Comparison of ENCODE assay signal across 17 cellular contexts in the genomic region with DNA sequence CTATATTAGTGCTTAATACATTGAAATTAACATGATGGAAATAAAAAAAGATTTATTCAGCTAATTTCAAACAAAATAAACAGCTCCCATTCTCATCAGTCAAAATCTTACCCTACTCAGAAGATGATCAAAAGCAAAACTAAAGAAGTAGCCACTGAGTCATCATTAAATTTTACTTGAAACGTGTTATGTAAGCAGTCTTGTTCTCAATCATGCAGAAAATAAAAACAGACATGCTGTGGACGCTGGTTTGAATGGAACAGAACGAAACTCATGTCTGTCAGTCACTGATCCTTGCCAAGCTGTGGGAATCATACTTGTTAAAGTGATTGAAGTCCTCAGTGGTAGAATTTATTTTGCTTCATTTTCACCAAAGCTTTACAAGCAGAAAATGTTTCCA.
DNase-seq lines count a peak whose midpoint lies in the region; ATAC-seq, FAIRE-seq and TF ChIP-seq lines count a peak whose summit lies in the region.
"Had no signal": no experiment of that assay in that cellular context is flagged by ENCODE, and none has a peak within 500 bp of the region (broad histone marks: within the 10 kb centered on the region; RNA-seq: fewer than 3 reads in every experiment).

No MANE protein-coding gene starts in this region.

- peak; percentile 58 for ATAC-seq in GM18870 (IDR thresholded peaks at IDR 0.05; ENCODE audit: unreplicated experiment)
- no peak for ATAC-seq in pancreas
- ATAC-seq in GM19324 (IDR thresholded peaks at IDR 0.05; ENCODE audit: low FRiP score, unreplicated experiment), result no peak

- H3K4me1 ChIP-seq in Peyer's patch (no peaks in the 10 kb centered on the region), pancreas (peaks cover 0 to 10% (median 0%) of the 10 kb centered on the region in 3 donors)
- H3K4me1 ChIP-seq: Caco-2 had no signal

- 81 to 84% methylated on average over 3 of the region's 3 CpGs for WGBS in pancreas, 2 donors

- no peak for TF ChIP-seq POLR2A in Peyer's patch (IDR thresholded peaks at IDR 0.05)

- H3K27ac Mint-ChIP-seq in activated T-helper 1 cell treated with anti-CD3 and anti-CD28 coated beads, Interleukin-12 subunit alpha, Interleukin-12 subunit beta, Interleukin-2, Interleukin-4 antibody, amounts not matched to agents 30 ng/mL and 10 ng/mL and 1 ng/mL, durations not matched to agents 14 hours and 24 hours and 36 hours, result no peak overlapping the region
- H3K27ac Mint-ChIP-seq: B cell; CD4-positive, CD25-positive, alpha-beta regulatory T cell had no signal

- H3K27ac ChIP-seq in Peyer's patch (no peak overlapping the region), pancreas (no peak overlapping the region)
- H3K27ac ChIP-seq: PC-9 had no signal

- H3K36me3 ChIP-seq in Peyer's patch (no peaks in the 10 kb centered on the region), pancreas (no peaks in the 10 kb centered on the region)

- no peaks in the 10 kb centered on the region for H3K36me3 Mint-ChIP-seq in activated T-helper 1 cell treated with anti-CD3 and anti-CD28 coated beads, Interleukin-12 subunit alpha, Interleukin-12 subunit beta, Interleukin-2, Interleukin-4 antibody, amounts not matched to agents 30 ng/mL and 10 ng/mL and 1 ng/mL, durations not matched to agents 14 hours and 24 hours and 36 hours (ENCODE audit: low read depth)
- H3K36me3 Mint-ChIP-seq: CD4-positive, CD25-positive, alpha-beta regulatory T cell had no signal

- FAIRE-seq in pancreas (lab: Jason Lieb, UNC), result no peak

- H3K4me3 ChIP-seq in Peyer's patch (no peak overlapping the region), pancreas (no peak overlapping the region)
- H3K4me3 ChIP-seq: PC-9 had no signal

- DNase-seq in M059J (ENCODE audit: low read depth) (peak; percentile 13), kidney tubule cell (ENCODE audit: low spot score) (peak; percentile 55), Peyer's patch (no peak), pancreas (no peak)
- no peak for DNase-seq in activated T-helper 1 cell treated with anti-CD3 and anti-CD28 coated beads, Interleukin-12 subunit alpha, Interleukin-12 subunit beta, Interleukin-2, Interleukin-4 antibody, amounts not matched to agents 30 ng/mL and 10 ng/mL and 1 ng/mL, durations not matched to agents 14 hours and 24 hours and 36 hours (ENCODE audit: low spot score)
- DNase-seq: Caco-2; CD4-positive, CD25-positive, alpha-beta regulatory T cell; GOT3; KG1; NCI-H1092 treated with DMSO at 0.1 percent for 48 hours; NCI-H1694; NCI-H524; PC-9; SW 1271 had no signal

- H3K27me3 ChIP-seq in Peyer's patch (no peaks in the 10 kb centered on the region), pancreas (no peaks in the 10 kb centered on the region)

- H3K4me1 Mint-ChIP-seq in activated T-helper 1 cell treated with anti-CD3 and anti-CD28 coated beads, Interleukin-12 subunit alpha, Interleukin-12 subunit beta, Interleukin-2, Interleukin-4 antibody, amounts not matched to agents 30 ng/mL and 10 ng/mL and 1 ng/mL, durations not matched to agents 14 hours and 24 hours and 36 hours (ENCODE audit: low read depth), result no peaks in the 10 kb centered on the region
- H3K4me1 Mint-ChIP-seq: B cell; CD4-positive, CD25-positive, alpha-beta regulatory T cell had no signal

- H3K9me3 ChIP-seq in Peyer's patch (no peaks in the 10 kb centered on the region), pancreas (no peaks in the 10 kb centered on the region)
- H3K9me3 ChIP-seq: Caco-2 had no signal

- no peaks in the 10 kb centered on the region for H3K9me3 Mint-ChIP-seq in activated T-helper 1 cell treated with anti-CD3 and anti-CD28 coated beads, Interleukin-12 subunit alpha, Interleukin-12 subunit beta, Interleukin-2, Interleukin-4 antibody, amounts not matched to agents 30 ng/mL and 10 ng/mL and 1 ng/mL, durations not matched to agents 14 hours and 24 hours and 36 hours

- no peaks in the 10 kb centered on the region for H3K27me3 Mint-ChIP-seq in activated T-helper 1 cell treated with anti-CD3 and anti-CD28 coated beads, Interleukin-12 subunit alpha, Interleukin-12 subunit beta, Interleukin-2, Interleukin-4 antibody, amounts not matched to agents 30 ng/mL and 10 ng/mL and 1 ng/mL, durations not matched to agents 14 hours and 24 hours and 36 hours (ENCODE audit: insufficient read depth)
- H3K27me3 Mint-ChIP-seq: CD4-positive, CD25-positive, alpha-beta regulatory T cell had no signal

- intact Hi-C loops in activated T-helper 1 cell treated with anti-CD3 and anti-CD28 coated beads, Interleukin-12 subunit alpha, Interleukin-12 subunit beta, Interleukin-2, Interleukin-4 antibody, amounts not matched to agents 30 ng/mL and 10 ng/mL and 1 ng/mL, durations not matched to agents 14 hours and 24 hours and 36 hours (cut with micrococcal nuclease), result no loop called here
- intact Hi-C loops in pancreas (cut with DNase I), result no loop called here

- TF ChIP-seq CTCF in Peyer's patch (IDR thresholded peaks at IDR 0.05) (no peak), pancreas (IDR thresholded peaks at IDR 0.05) (no peak)

- no peak overlapping the region for H3K4me3 Mint-ChIP-seq in activated T-helper 1 cell treated with anti-CD3 and anti-CD28 coated beads, Interleukin-12 subunit alpha, Interleukin-12 subunit beta, Interleukin-2, Interleukin-4 antibody, amounts not matched to agents 30 ng/mL and 10 ng/mL and 1 ng/mL, durations not matched to agents 14 hours and 24 hours and 36 hours
- H3K4me3 Mint-ChIP-seq: B cell; CD4-positive, CD25-positive, alpha-beta regulatory T cell had no signal

Comparison
In these comparisons a context has a peak if more than half of its experiments do, and no peak if none do; other contexts are left out.
1. DNase-seq: peak in M059J (single experiment) and kidney tubule cell (single experiment); none in Peyer's patch (0 of 3), activated T-helper 1 cell treated with anti-CD3 and anti-CD28 coated beads, Interleukin-12 subunit alpha, Interleukin-12 subunit beta, Interleukin-2, Interleukin-4 antibody, amounts not matched to agents 30 ng/mL and 10 ng/mL and 1 ng/mL, durations not matched to agents 14 hours and 24 hours and 36 hours (single experiment) and pancreas (0 of 6).